20 cellular contexts compared by ENCODE assay signal in the genomic region with DNA sequence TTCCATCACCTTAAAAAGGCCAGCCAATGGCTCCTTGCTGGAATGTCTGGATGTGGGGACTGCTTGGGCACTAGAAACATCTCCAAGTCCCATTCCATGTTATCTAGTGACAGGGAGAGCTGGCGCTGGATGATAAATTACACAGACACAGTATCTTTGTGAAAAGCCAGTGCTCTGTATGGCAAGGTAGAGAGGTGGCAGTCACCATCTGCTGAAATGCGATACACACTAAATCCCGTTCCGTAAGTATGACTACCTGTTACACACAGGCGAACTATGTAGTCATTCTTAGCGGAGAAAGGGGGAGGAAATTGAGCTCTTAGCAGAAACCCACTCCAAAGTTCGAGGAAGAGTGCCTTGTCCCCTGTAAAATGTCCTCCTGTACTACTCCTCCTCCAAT.
DNase-seq lines count a peak whose midpoint lies in the region; ATAC-seq, FAIRE-seq and TF ChIP-seq lines count a peak whose summit lies in the region.
"Had no signal": no experiment of that assay in that cellular context is flagged by ENCODE, and none has a peak within 500 bp of the region (broad histone marks: within the 10 kb centered on the region; RNA-seq: fewer than 3 reads in every experiment).

No MANE protein-coding gene starts in this region.

- H3K9me3 Mint-ChIP-seq in neural progenitor cell: peaks cover 3% of the 10 kb centered on the region

- H3K27me3 Mint-ChIP-seq in neural progenitor cell (ENCODE audit: insufficient read depth, low read depth): no peaks in the 10 kb centered on the region

- WGBS in heart left ventricle, 4 donors: 29 to 54% (median 44%) methylated on average over 7 of the region's 7 CpGs

- H3K36me3 Mint-ChIP-seq in neural progenitor cell: no peaks in the 10 kb centered on the region
- H3K36me3 Mint-ChIP-seq: CD4-positive, alpha-beta memory T cell had no signal

- H3K9me3 ChIP-seq in heart left ventricle: peaks cover 0 to 5% (median 0%) of the 10 kb centered on the region in 12 donors
- H3K9me3 ChIP-seq in neural progenitor cell (ENCODE audit: low read depth): no peaks in the 10 kb centered on the region
- H3K9me3 ChIP-seq: MG63 had no signal

- no peak for FAIRE-seq in HTR-8/SVneo (lab: Jason Lieb, UNC)
- FAIRE-seq: GM12892, GM18507 had no signal

- ATAC-seq in heart left ventricle: peak; percentile 56 to 91 (median 79)
- ATAC-seq: SK-N-SH treated with all-trans-retinoic acid at 6 μM for 48 hours had no signal

- TF ChIP-seq CTCF in heart left ventricle (IDR thresholded peaks at IDR 0.05): peak in 1 of 12 donors; percentile 17
- no peak for TF ChIP-seq CTCF in neural progenitor cell (IDR thresholded peaks at IDR 0.05)

- peak overlapping the region; percentile 36 for H2AFZ ChIP-seq in neural progenitor cell (replicated peaks)

- no peak overlapping the region for H3K4me3 Mint-ChIP-seq in neural progenitor cell
- H3K4me3 Mint-ChIP-seq: CD4-positive, alpha-beta memory T cell had no signal

- H3K27ac ChIP-seq in heart left ventricle (peak overlapping the region in 7 of 12 donors; percentile 47 to 78 (median 59)), neural progenitor cell (no peak overlapping the region)
- H3K27ac ChIP-seq: BLaER1 had no signal

- DNase-seq in Daoy (ENCODE audit: low read depth) (peak; percentile 50), LHCN-M2 (ENCODE audit: low read depth) (peak; percentile 10), heart left ventricle (no peak), neural progenitor cell (ENCODE audit: low spot score) (no peak), HTR-8/SVneo (ENCODE audit: insufficient read length, low spot score) (no peak), HUDEP-2 (lab: John Stamatoyannopoulos, UW; ENCODE audit: unreplicated experiment in 76 of 76) (no peak), NCI-H524 treated with DMSO at 0.1 percent for 48 hours (lab: John Stamatoyannopoulos, UW) (no peak)
- DNase-seq: CD4-positive, alpha-beta memory T cell; DMS53; MG63; NCI-H1048; NCI-H1436 treated with DMSO at 0.1 percent for 48 hours; NCI-H2029 treated with DMSO at 0.1 percent for 48 hours; NCI-H2171 treated with DMSO at 0.1 percent for 48 hours; NCI-H446 treated with DMSO at 0.1 percent for 48 hours; SIG-M5 had no signal

- no peaks in the 10 kb centered on the region for H3F3A ChIP-seq in neural progenitor cell (ENCODE audit: low read depth)

- no peaks in the 10 kb centered on the region for H3K4me1 Mint-ChIP-seq in neural progenitor cell
- H3K4me1 Mint-ChIP-seq: CD4-positive, alpha-beta memory T cell had no signal

- no peaks in the 10 kb centered on the region for H4K20me1 ChIP-seq in neural progenitor cell (ENCODE audit: low read depth)
- H4K20me1 ChIP-seq: BLaER1 had no signal

- H3K27me3 ChIP-seq in heart left ventricle (no peaks in the 10 kb centered on the region), neural progenitor cell (no peaks in the 10 kb centered on the region)
- H3K27me3 ChIP-seq: BLaER1, MG63 had no signal

- H3K4me3 ChIP-seq in heart left ventricle (peak overlapping the region in 7 of 12 donors; percentile 8 to 31 (median 17)), neural progenitor cell (no peak overlapping the region)
- H3K4me3 ChIP-seq: BLaER1, MG63 had no signal

- H3K9ac ChIP-seq in neural progenitor cell: no peak overlapping the region
- H3K9ac ChIP-seq: BLaER1 had no signal

- peaks cover 0 to 20% (median 4%) of the 10 kb centered on the region in 12 donors for H3K4me1 ChIP-seq in heart left ventricle
- H3K4me1 ChIP-seq in neural progenitor cell: no peaks in the 10 kb centered on the region
- H3K4me1 ChIP-seq: BLaER1 had no signal

- H3K79me2 ChIP-seq in neural progenitor cell (ENCODE audit: low read depth): no peaks in the 10 kb centered on the region

- intact Hi-C loops in heart left ventricle (cut with DNase I): loop anchor here in 1 of 10 donors (5.0 kb wide), 1 partner anchor 38 kb away; no protein-coding TSS in a partner anchor

- H3K27ac Mint-ChIP-seq in neural progenitor cell: no peak overlapping the region
- H3K27ac Mint-ChIP-seq: CD4-positive, alpha-beta memory T cell had no signal

- TF ChIP-seq POLR2A in heart left ventricle (IDR thresholded peaks at IDR 0.05): no peak

- H3K36me3 ChIP-seq in heart left ventricle (no peaks in the 10 kb centered on the region), neural progenitor cell (no peaks in the 10 kb centered on the region)
- H3K36me3 ChIP-seq: BLaER1, MG63 had no signal

- H3K4me2 ChIP-seq in neural progenitor cell: no peak overlapping the region
- H3K4me2 ChIP-seq: BLaER1 had no signal

Comparison
In these comparisons a context has a peak if more than half of its experiments do, and no peak if none do; other contexts are left out.
1. DNase-seq: peak in Daoy (single experiment) and LHCN-M2 (single experiment); none in heart left ventricle (0 of 5), neural progenitor cell (single experiment), HTR-8/SVneo (single experiment), HUDEP-2 (0 of 76) and NCI-H524 treated with DMSO at 0.1 percent for 48 hours (single experiment).